Comparison of ENCODE assay signal across 12 cellular contexts in the genomic region with DNA sequence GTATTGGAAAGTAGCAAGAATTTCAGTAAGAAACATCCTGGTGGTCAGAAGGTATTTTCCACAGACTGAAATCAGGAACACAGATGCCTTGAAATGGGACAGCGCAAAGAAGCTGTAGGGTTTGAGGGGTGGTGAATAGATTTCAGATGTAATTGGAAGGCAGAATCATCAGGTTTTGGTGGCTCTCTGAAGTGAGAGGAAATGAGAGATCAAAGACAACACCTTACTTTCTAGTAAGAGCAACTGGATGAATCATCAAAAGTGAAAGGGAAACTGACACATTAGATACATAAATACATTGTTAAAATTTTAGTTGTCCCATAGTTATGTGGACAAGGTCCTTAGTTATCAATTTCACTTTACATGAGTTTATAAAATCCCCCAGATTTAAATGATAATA.
DNase-seq lines count a peak whose midpoint lies in the region; ATAC-seq and TF ChIP-seq lines count a peak whose summit lies in the region.
"Had no signal": no experiment of that assay in that cellular context is flagged by ENCODE, and none has a peak within 500 bp of the region (broad histone marks: within the 10 kb centered on the region; RNA-seq: fewer than 3 reads in every experiment).

No MANE protein-coding gene starts in this region.

- no peak overlapping the region for H2AK5ac ChIP-seq in H9 (ENCODE audit: insufficient read length, low read length)

- TF ChIP-seq CTCF in GM10248 (IDR thresholded peaks at IDR 0.05; ENCODE audit: control extremely low read depth, extremely low read depth, low read depth, missing control alignments) (no peak), H9 (conservative IDR thresholded peaks at IDR 0.05) (no peak)

- H3T11ph ChIP-seq in H9 (ENCODE audit: low read length), result no peak overlapping the region

- H4K91ac ChIP-seq in H9 (ENCODE audit: insufficient read length, low read depth, low read length), result no peak overlapping the region

- H4K20me1 ChIP-seq in H9 (ENCODE audit: control insufficient read depth, insufficient read depth, insufficient read length), result no peaks in the 10 kb centered on the region

- no peak overlapping the region for H3K4ac ChIP-seq in H9 (ENCODE audit: low read depth, low read length)

- POLR2A ChIA-PET in GM10248 (lab: Yijun Ruan, JAX), result no interaction called here

- H3K14ac ChIP-seq in H9 (ENCODE audit: insufficient read depth, low read length), result no peak overlapping the region

- no peak overlapping the region for H3K9ac ChIP-seq in H9 (ENCODE audit: extremely low read depth, insufficient read length, low read length)

- no peaks in the 10 kb centered on the region for H3K23me2 ChIP-seq in H9 (ENCODE audit: insufficient read length, low read depth, low read length, poor library complexity, severe bottlenecking)

- no peak overlapping the region for H2BK120ac ChIP-seq in H9 (ENCODE audit: low read depth, low read length, poor library complexity, severe bottlenecking)

- H2BK15ac ChIP-seq in H9 (ENCODE audit: low read depth, low read length), result no peak overlapping the region

- no peak overlapping the region for H3K18ac ChIP-seq in H9 (ENCODE audit: insufficient read length, low read depth, low read length)

- H4K5ac ChIP-seq in H9 (ENCODE audit: insufficient read length, low read depth, low read length), result no peak overlapping the region

- no peaks in the 10 kb centered on the region for H3K79me1 ChIP-seq in H9 (ENCODE audit: insufficient read depth, low read depth, low read length, poor library complexity, severe bottlenecking)

- no peak overlapping the region for H2AFZ ChIP-seq in H9 (ENCODE audit: low read length)

- no peaks in the 10 kb centered on the region for H3K27me3 ChIP-seq in H9 (ENCODE audit: insufficient read depth, low read length)
- H3K27me3 ChIP-seq: pancreas had no signal

- H4K8ac ChIP-seq in H9 (replicated peaks; ENCODE audit: insufficient read length, low read depth, low read length), result no peak overlapping the region

- WGBS in H9 (ENCODE audit: extremely low coverage, insufficient read length, low lambda C conversion rate), result no CpG with 5 or more reads among the region's 1 CpG

- H3K4me1 Mint-ChIP-seq in H9, result peaks cover 26 to 30% of the 10 kb centered on the region in 2 experiments
- H3K4me1 Mint-ChIP-seq: CD14-positive monocyte had no signal

- H3K27ac ChIP-seq in H9 (ENCODE audit: insufficient read length, low read depth, low read length), result no peak overlapping the region
- H3K27ac ChIP-seq: pancreas had no signal

- no peaks in the 10 kb centered on the region for H3K36me3 Mint-ChIP-seq in H9 (ENCODE audit: insufficient read depth in 1 of 3, low read depth in 3 of 3)
- H3K36me3 Mint-ChIP-seq: CD14-positive monocyte had no signal

- no peaks in the 10 kb centered on the region for H3K79me2 ChIP-seq in H9 (ENCODE audit: insufficient read depth, low read length)

- no peaks in the 10 kb centered on the region for H3K9me3 Mint-ChIP-seq in H9
- H3K9me3 Mint-ChIP-seq: CD14-positive monocyte had no signal

- no peaks in the 10 kb centered on the region for H3K9me3 ChIP-seq in H9 (ENCODE audit: control insufficient read depth, low read depth, low read length)
- H3K9me3 ChIP-seq: pancreas had no signal

- no peak overlapping the region for H2BK12ac ChIP-seq in H9 (ENCODE audit: insufficient read length, low read depth, low read length)

- H3K56ac ChIP-seq in H9 (ENCODE audit: insufficient read length, low read depth, low read length), result no peak overlapping the region

- CTCF ChIA-PET in GM10248 (lab: Yijun Ruan, JAX), result no interaction called here

- no peak overlapping the region for H2BK5ac ChIP-seq in H9 (ENCODE audit: insufficient read length, low read length)

- no peak overlapping the region for H2BK20ac ChIP-seq in H9 (ENCODE audit: low read depth, low read length, poor library complexity, severe bottlenecking)

- ATAC-seq in GM19043 (IDR thresholded peaks at IDR 0.05; ENCODE audit: low read depth, unreplicated experiment), result peak; percentile 87
- peak; percentile 73 for ATAC-seq in HG02759 (IDR thresholded peaks at IDR 0.05; ENCODE audit: unreplicated experiment)
- peak; percentile 91 for ATAC-seq in HG03565 (IDR thresholded peaks at IDR 0.05; ENCODE audit: unreplicated experiment)
- ATAC-seq: pancreas had no signal

- H3K27ac Mint-ChIP-seq in H9, result 0 out of 7 replicates have a peak overlapping the region, but pooled peaks of 1 of the 3 experiments have one; percentile 15

- peaks cover 4% of the 10 kb centered on the region; the same call in 1 of the 2 replicates for H3K4me1 ChIP-seq in H9 (ENCODE audit: insufficient read depth, low read length)
- H3K4me1 ChIP-seq: pancreas had no signal

- no peak overlapping the region for H3K4me3 Mint-ChIP-seq in H9
- H3K4me3 Mint-ChIP-seq: CD14-positive monocyte had no signal

- DNase-seq in GM10248 (ENCODE audit: extremely low spot score), result peak; percentile 38
- no peak for DNase-seq in dedifferentiated amniotic fluid mesenchymal stem cell (ENCODE audit: extremely low spot score)
- DNase-seq in mesenteric fat pad (ENCODE audit: low spot score), result no peak
- no peak for DNase-seq in H9
- DNase-seq in NCI-H1417 (lab: John Stamatoyannopoulos, UW), result no peak
- DNase-seq: activated T-cell treated with anti-CD3 and anti-CD28 coated beads, Interleukin-2, amount 50 U/mL, for 48 hours; NCI-H2081; pancreas had no signal

- H3K4me2 ChIP-seq in H9 (ENCODE audit: insufficient read depth, insufficient read length, low read length), result no peak overlapping the region

- no peak overlapping the region for H3K23ac ChIP-seq in H9 (ENCODE audit: insufficient read length, low read depth, low read length)

- H3K27me3 Mint-ChIP-seq in H9 (ENCODE audit: low read depth), result no peaks in the 10 kb centered on the region
